ENCODE assay signal across 8 cellular contexts in the genomic region with DNA sequence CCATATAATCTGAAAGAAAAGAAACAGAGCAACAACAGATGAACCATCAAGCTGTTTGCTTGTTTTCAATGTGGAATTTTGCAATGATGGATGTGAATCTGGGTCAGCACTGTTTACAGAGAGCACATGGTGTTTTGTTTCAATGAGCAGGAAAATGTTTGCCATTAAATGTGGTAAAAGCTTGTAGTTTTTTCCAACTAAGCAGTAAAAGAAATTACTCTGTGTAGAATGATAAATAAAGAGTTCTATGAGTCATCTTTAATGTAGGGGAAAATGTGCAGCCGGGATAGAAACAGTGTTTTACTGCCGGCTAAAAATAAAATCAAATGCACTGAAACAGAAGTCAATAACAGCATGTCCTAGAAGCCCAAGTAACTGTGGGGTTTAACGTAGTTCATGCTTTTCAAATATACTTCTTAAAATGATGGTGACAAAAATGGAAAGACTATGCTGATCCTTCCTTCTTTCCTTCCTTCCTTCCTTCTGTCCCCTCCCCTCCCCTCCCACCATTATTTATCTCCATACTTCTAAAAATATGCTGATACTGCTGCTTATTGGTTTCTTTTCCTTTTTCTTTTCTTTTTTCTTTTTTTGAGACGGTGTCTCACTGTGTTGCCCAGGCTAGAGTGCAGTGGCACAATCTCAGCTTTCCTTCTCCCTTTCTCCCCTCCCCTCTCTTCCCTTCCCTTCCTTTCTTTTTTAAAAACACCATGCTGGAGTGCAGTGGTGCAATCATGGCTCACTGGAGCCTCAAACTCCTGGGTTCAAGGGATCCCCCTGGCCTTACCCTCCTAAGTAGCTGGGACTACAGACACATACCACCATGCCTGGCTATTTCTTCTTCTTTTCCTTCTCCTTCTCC. TPM values are rescaled to one million over a fixed set of nuclear protein-coding genes. Genes with fewer than 3 reads are reported as not detected.
A peak's percentile ranks its signal among the peaks of the same experiment; 100 is the strongest.
DNase-seq lines count a peak whose midpoint lies in the region; TF ChIP-seq lines count a peak whose summit lies in the region.
"Had no signal": no experiment of that assay in that cellular context is flagged by ENCODE, and none has a peak within 500 bp of the region (broad histone marks: within the 10 kb centered on the region; RNA-seq: fewer than 3 reads in every experiment).

No MANE protein-coding gene starts in this region.

- H3K9me3 ChIP-seq in Loucy (ENCODE audit: insufficient read depth, low read depth, low read length) (no peaks in the 10 kb centered on the region), transverse colon (no peaks in the 10 kb centered on the region)

- H2AFZ ChIP-seq in Loucy (ENCODE audit: low read length): peak overlapping the region; percentile 45; the same call in 1 of the 2 replicates

- DNase-seq in amniotic epithelial cell (ENCODE audit: low read depth) (peak; percentile 90), iris pigment epithelial cell (ENCODE audit: low read depth) (peak; percentile 90), transverse colon (no peak), cortex of kidney (lab: John Stamatoyannopoulos, UW) (no peak), NOMO-1 treated with dmso at 0.1 percent for 144 hours (lab: John Stamatoyannopoulos, UW; ENCODE audit: unreplicated experiment) (no peak)
- DNase-seq in activated CD4-positive, alpha-beta T cell treated with anti-CD3 and anti-CD28 coated beads, Interleukin-2, amount 10 ng/mL, durations not matched to agents 7 days and 5 days: no peak

- H3K4me1 ChIP-seq in Loucy (ENCODE audit: insufficient read depth, low read length, poor library complexity, severe bottlenecking) (no peaks in the 10 kb centered on the region), transverse colon (peaks cover 8 to 43% (median 13%) of the 10 kb centered on the region in 4 donors)

- intact Hi-C loops in transverse colon (cut with DNase I; ENCODE audit: low total_unique reads): no loop called here

- CTCF ChIA-PET in activated CD4-positive, alpha-beta T cell treated with anti-CD3 and anti-CD28 coated beads, Interleukin-2, amount 10 ng/mL, durations not matched to agents 7 days and 5 days (lab: Charles Lee): interaction anchor here (0.6 kb wide), 1 partner anchor 146 kb away, joined by 5 read pairs; no protein-coding TSS in a partner anchor

- no peak overlapping the region for H3K4me3 ChIP-seq in Loucy (ENCODE audit: low read length, poor library complexity, severe bottlenecking)
- no peak overlapping the region for H3K4me3 ChIP-seq in transverse colon

- WGBS in transverse colon (ENCODE audit: low coverage in 1 of 2), 2 donors: 13 to 23% methylated on average over 3 to 4 of the region's 4 CpGs

- H3K79me2 ChIP-seq in Loucy (ENCODE audit: insufficient read depth, low read length): no peaks in the 10 kb centered on the region

- in situ Hi-C loops in transverse colon (cut with MboI; ENCODE audit: low pct_ligation_motif_present in 1 of 4, low pct_unique_long_range_greater_than_20kb in 1 of 4, low sequenced_read_pairs in 3 of 4): no loop called here

- no peak for TF ChIP-seq EP300 in transverse colon (IDR thresholded peaks at IDR 0.05; ENCODE audit: low read depth)

- peaks cover 12% of the 10 kb centered on the region for H3K27me3 Mint-ChIP-seq in activated CD4-positive, alpha-beta T cell treated with anti-CD3 and anti-CD28 coated beads, Interleukin-2, amount 10 ng/mL, durations not matched to agents 7 days and 5 days

- H3K9me3 Mint-ChIP-seq in activated CD4-positive, alpha-beta T cell treated with anti-CD3 and anti-CD28 coated beads, Interleukin-2, amount 10 ng/mL, durations not matched to agents 7 days and 5 days: no peaks in the 10 kb centered on the region
- H3K9me3 Mint-ChIP-seq: stimulated activated effector memory CD8-positive, alpha-beta T cell treated with anti-CD3 and anti-CD28 coated beads, Interleukin-12 subunit alpha, Interleukin-12 subunit beta, amount 100 ng/mL, for 72 hours had no signal

- H3K36me3 ChIP-seq in Loucy (ENCODE audit: insufficient read depth, low read length): no peaks in the 10 kb centered on the region
- no peaks in the 10 kb centered on the region for H3K36me3 ChIP-seq in transverse colon

- TF ChIP-seq CTCF in Loucy (conservative IDR thresholded peaks at IDR 0.05; ENCODE audit: low read length): no peak
- no peak for TF ChIP-seq CTCF in transverse colon (IDR thresholded peaks at IDR 0.05)

- H3K4me3 Mint-ChIP-seq in activated CD4-positive, alpha-beta T cell treated with anti-CD3 and anti-CD28 coated beads, Interleukin-2, amount 10 ng/mL, durations not matched to agents 7 days and 5 days: no peak overlapping the region
- H3K4me3 Mint-ChIP-seq: stimulated activated effector memory CD8-positive, alpha-beta T cell treated with anti-CD3 and anti-CD28 coated beads, Interleukin-12 subunit alpha, Interleukin-12 subunit beta, amount 100 ng/mL, for 72 hours had no signal

- H3K4me1 Mint-ChIP-seq in activated CD4-positive, alpha-beta T cell treated with anti-CD3 and anti-CD28 coated beads, Interleukin-2, amount 10 ng/mL, durations not matched to agents 7 days and 5 days: peaks cover 5% of the 10 kb centered on the region
- H3K4me1 Mint-ChIP-seq: stimulated activated effector memory CD8-positive, alpha-beta T cell treated with anti-CD3 and anti-CD28 coated beads, Interleukin-12 subunit alpha, Interleukin-12 subunit beta, amount 100 ng/mL, for 72 hours had no signal

- no peak overlapping the region for H3K9ac ChIP-seq in Loucy (ENCODE audit: low read depth, low read length, poor library complexity, severe bottlenecking)

- peak overlapping the region; percentile 56 to 73 (median 68) for H3K27ac ChIP-seq in transverse colon

- H3K36me3 Mint-ChIP-seq in activated CD4-positive, alpha-beta T cell treated with anti-CD3 and anti-CD28 coated beads, Interleukin-2, amount 10 ng/mL, durations not matched to agents 7 days and 5 days (ENCODE audit: low read depth): no peaks in the 10 kb centered on the region
- H3K36me3 Mint-ChIP-seq: stimulated activated effector memory CD8-positive, alpha-beta T cell treated with anti-CD3 and anti-CD28 coated beads, Interleukin-12 subunit alpha, Interleukin-12 subunit beta, amount 100 ng/mL, for 72 hours had no signal

- H3K27ac Mint-ChIP-seq in activated CD4-positive, alpha-beta T cell treated with anti-CD3 and anti-CD28 coated beads, Interleukin-2, amount 10 ng/mL, durations not matched to agents 7 days and 5 days: no peak overlapping the region
- H3K27ac Mint-ChIP-seq: stimulated activated effector memory CD8-positive, alpha-beta T cell treated with anti-CD3 and anti-CD28 coated beads, Interleukin-12 subunit alpha, Interleukin-12 subunit beta, amount 100 ng/mL, for 72 hours had no signal

- TF ChIP-seq POLR2A in transverse colon (IDR thresholded peaks at IDR 0.05): no peak

- H4K20me1 ChIP-seq in Loucy (ENCODE audit: insufficient read depth, low read length, poor library complexity, severe bottlenecking): no peaks in the 10 kb centered on the region

- no peak overlapping the region for H3K4me2 ChIP-seq in Loucy (ENCODE audit: low read depth, low read length, poor library complexity, severe bottlenecking)

- H3K9me2 ChIP-seq in Loucy (replicated peaks; ENCODE audit: low read depth, low read length): no peaks in the 10 kb centered on the region

- POLR2A ChIA-PET in activated CD4-positive, alpha-beta T cell treated with anti-CD3 and anti-CD28 coated beads, Interleukin-2, amount 10 ng/mL, durations not matched to agents 7 days and 5 days (lab: Charles Lee): no interaction called here

- H3F3A ChIP-seq in Loucy (ENCODE audit: low read depth): no peaks in the 10 kb centered on the region

- no peaks in the 10 kb centered on the region for H3K27me3 ChIP-seq in Loucy (ENCODE audit: insufficient read depth, low read length, poor library complexity, severe bottlenecking)
- H3K27me3 ChIP-seq in transverse colon: no peaks in the 10 kb centered on the region

RNA-seq across cellular contexts. Expression of a gene that starts 6.3 kb away (rescaled TPM):
- total RNA-seq in transverse colon: 10 to 100 TPM; 26.5 to 58.0 (median 32.7) TPM
- 10 to 100 TPM; 41.0 to 47.2 TPM for total RNA-seq in activated CD4-positive, alpha-beta T cell treated with anti-CD3 and anti-CD28 coated beads, Interleukin-2, amount 10 ng/mL, durations not matched to agents 7 days and 5 days

RNA-seq across cellular contexts. Expression of a gene that starts 41.4 kb away (rescaled TPM):
- 10 to 100 TPM; 12.3 to 22.1 (median 15.6) TPM for total RNA-seq in transverse colon
- 10 to 100 TPM; 20.0 to 23.2 TPM for total RNA-seq in activated CD4-positive, alpha-beta T cell treated with anti-CD3 and anti-CD28 coated beads, Interleukin-2, amount 10 ng/mL, durations not matched to agents 7 days and 5 days

RNA-seq across cellular contexts. Expression of a gene that starts 41.5 kb away (rescaled TPM):
- under 1 TPM in 1 of 4 donors, not detected in 3; 0.27 TPM for total RNA-seq in transverse colon
- not detected for total RNA-seq in activated CD4-positive, alpha-beta T cell treated with anti-CD3 and anti-CD28 coated beads, Interleukin-2, amount 10 ng/mL, durations not matched to agents 7 days and 5 days

Comparison
In these comparisons a context has a peak if more than half of its experiments do, and no peak if none do; other contexts are left out.
1. DNase-seq: peak in amniotic epithelial cell (single experiment) and iris pigment epithelial cell (single experiment); none in transverse colon (single experiment), activated CD4-positive, alpha-beta T cell treated with anti-CD3 and anti-CD28 coated beads, Interleukin-2, amount 10 ng/mL, durations not matched to agents 7 days and 5 days (single experiment), cortex of kidney (single experiment) and NOMO-1 treated with dmso at 0.1 percent for 144 hours (single experiment).